Comparison of ENCODE assay signal across 10 cellular contexts in genomic region chr2:237440819-237441281, GRCh38. TPM values are rescaled to one million over a fixed set of nuclear protein-coding genes. Genes with fewer than 3 reads are reported as not detected.
DNase-seq lines count a peak whose midpoint lies in the region; ATAC-seq and TF ChIP-seq lines count a peak whose summit lies in the region.
"Had no signal": no experiment of that assay in that cellular context is flagged by ENCODE, and none has a peak within 500 bp of the region (broad histone marks: within the 10 kb centered on the region; RNA-seq: fewer than 3 reads in every experiment).

No MANE protein-coding gene starts in this region.

- CTCF ChIA-PET in AG04450 (lab: Charles Lee): interaction anchor here (1.2 to 4.2 kb wide), 5 partner anchors 10 to 71 kb away, joined by 3 to 53 read pairs (median 11); no protein-coding TSS in a partner anchor
- CTCF ChIA-PET in activated naive CD4-positive, alpha-beta T cell treated with anti-CD3 and anti-CD28 coated beads for 36 hours (lab: Charles Lee): interaction anchor here (1.0 to 1.9 kb wide), 8 partner anchors 10 to 115 kb away, joined by 3 to 16 read pairs (median 6); no protein-coding TSS in a partner anchor

- DNase-seq in AG04450 (ENCODE audit: low read depth, low spot score): no peak
- peak; percentile 83 for DNase-seq in activated naive CD4-positive, alpha-beta T cell treated with anti-CD3 and anti-CD28 coated beads for 36 hours
- no peak for DNase-seq in sigmoid colon
- no peak for DNase-seq in ureter (ENCODE audit: low spot score)
- no peak for DNase-seq in NOMO-1 treated with dmso at 0.1 percent for 144 hours (lab: John Stamatoyannopoulos, UW; ENCODE audit: unreplicated experiment)
- no peak for DNase-seq in RKO (ENCODE audit: low spot score)
- DNase-seq: NCI-H1694 treated with DMSO at 0.1 percent for 48 hours had no signal

- intact Hi-C loops in activated naive CD4-positive, alpha-beta T cell treated with anti-CD3 and anti-CD28 coated beads for 36 hours (cut with micrococcal nuclease): loop anchor here (1.0 to 5.0 kb wide), 6 partner anchors 13 to 561 kb away; no protein-coding TSS in a partner anchor
- intact Hi-C loops in sigmoid colon (cut with DNase I): no loop called here

- peaks cover 3% of the 10 kb centered on the region for H3K36me3 Mint-ChIP-seq in activated naive CD4-positive, alpha-beta T cell treated with anti-CD3 and anti-CD28 coated beads for 36 hours (ENCODE audit: low read depth)

- POLR2A ChIA-PET in AG04450 (lab: Yijun Ruan, JAX): interaction anchor here (0.6 to 1.9 kb wide), 3 partner anchors 11 to 44 kb away, joined by 3 to 15 read pairs (median 7); no protein-coding TSS in a partner anchor

- no peak overlapping the region for H3K4me3 Mint-ChIP-seq in activated naive CD4-positive, alpha-beta T cell treated with anti-CD3 and anti-CD28 coated beads for 36 hours

- no peaks in the 10 kb centered on the region for H3K36me3 ChIP-seq in sigmoid colon

- H3K9me3 Mint-ChIP-seq in activated naive CD4-positive, alpha-beta T cell treated with anti-CD3 and anti-CD28 coated beads for 36 hours: peaks cover 4% of the 10 kb centered on the region

- peaks cover 63% of the 10 kb centered on the region for H3K4me1 Mint-ChIP-seq in activated naive CD4-positive, alpha-beta T cell treated with anti-CD3 and anti-CD28 coated beads for 36 hours (ENCODE audit: low read depth)

- TF ChIP-seq CTCF in AG04450 (IDR thresholded peaks at IDR 0.05; ENCODE audit: low read depth, low read length): no peak
- TF ChIP-seq CTCF in sigmoid colon (IDR thresholded peaks at IDR 0.05): no peak

- H3K27ac Mint-ChIP-seq in activated naive CD4-positive, alpha-beta T cell treated with anti-CD3 and anti-CD28 coated beads for 36 hours: peak overlapping the region; percentile 81

- H3K27me3 ChIP-seq in AG04450 (ENCODE audit: control insufficient read depth, insufficient read depth, low read length) (no peaks in the 10 kb centered on the region), sigmoid colon (no peaks in the 10 kb centered on the region)

- ATAC-seq in GM21360 (IDR thresholded peaks at IDR 0.05; ENCODE audit: unreplicated experiment) (peak; percentile 57), GM18517 (IDR thresholded peaks at IDR 0.05; ENCODE audit: unreplicated experiment) (no peak)

- H3K27ac ChIP-seq in AG04450 (ENCODE audit: low read depth, low read length) (peak overlapping the region; percentile 34), sigmoid colon (peak overlapping the region; percentile 34 to 68 (median 50))

- H3K4me1 ChIP-seq in sigmoid colon: peaks cover 0 to 8% (median 5%) of the 10 kb centered on the region in 4 donors

- H3K9me3 ChIP-seq in AG04450 (ENCODE audit: control insufficient read depth, insufficient read depth, low read length) (peaks cover 9% of the 10 kb centered on the region), sigmoid colon (no peaks in the 10 kb centered on the region)

- no peak for TF ChIP-seq POLR2A in sigmoid colon (IDR thresholded peaks at IDR 0.05)

- no peak for TF ChIP-seq EP300 in sigmoid colon (IDR thresholded peaks at IDR 0.05)

- WGBS in sigmoid colon, 2 donors: 44 to 53% methylated on average over 2 of the region's 2 CpGs

- no peak overlapping the region for H3K4me3 ChIP-seq in AG04450 (ENCODE audit: low read depth, low read length)
- no peak overlapping the region for H3K4me3 ChIP-seq in sigmoid colon

- H3K27me3 Mint-ChIP-seq in activated naive CD4-positive, alpha-beta T cell treated with anti-CD3 and anti-CD28 coated beads for 36 hours (ENCODE audit: low read depth): no peaks in the 10 kb centered on the region

RNA-seq across cellular contexts. Expression of gene COL6A3, which starts 26.9 kb away (rescaled TPM):
- polyA plus RNA-seq in AG04450 (2011; rRNA removed) (1,384 and 2,107 TPM in 2 replicates), sigmoid colon (10 to 100 TPM in 1 of 3 donors, 1 to 10 TPM in 2; 2.8 to 66.9 (median 9.0) TPM)
- 2,516 and 3,153 TPM in 2 replicates for polyA minus RNA-seq in AG04450 (2011; rRNA and poly(A)+ RNA removed)
- 1 to 10 TPM; 2.5 to 3.0 TPM for total RNA-seq in activated naive CD4-positive, alpha-beta T cell treated with anti-CD3 and anti-CD28 coated beads for 36 hours
- total RNA-seq in sigmoid colon (100 to 1,000 TPM; 233 to 715 (median 381) TPM), ureter (197 TPM)

RNA-seq across cellular contexts. Expression of gene MLPH, which starts 46.2 kb away (rescaled TPM):
- polyA plus RNA-seq in AG04450 (2011; rRNA removed): 15.5 and 15.6 TPM in 2 replicates
- polyA minus RNA-seq in AG04450 (2011; rRNA and poly(A)+ RNA removed): 29.5 and 33.7 TPM in 2 replicates
- total RNA-seq in activated naive CD4-positive, alpha-beta T cell treated with anti-CD3 and anti-CD28 coated beads for 36 hours: not detected
- total RNA-seq in sigmoid colon: 10 to 100 TPM in 1 of 4 donors, 1 to 10 TPM in 3; 1.8 to 21.9 (median 4.6) TPM
- polyA plus RNA-seq in sigmoid colon: 10 to 100 TPM; 45.0 to 79.3 (median 56.2) TPM
- total RNA-seq in ureter: 236 TPM
- total RNA-seq: dermis microvascular lymphatic vessel endothelial cell had no signal

Comparison
In these comparisons a context has a peak if more than half of its experiments do, and no peak if none do; other contexts are left out.
1. RNA of gene COL6A3, which starts 26.9 kb away (total RNA-seq): 233 to 715 TPM in sigmoid colon and 197 TPM in ureter (single experiment); 2.5 to 3.0 TPM in activated naive CD4-positive, alpha-beta T cell treated with anti-CD3 and anti-CD28 coated beads for 36 hours; every median in the first group is over 10 times any median in the second.
2. RNA of gene MLPH, which starts 46.2 kb away (total RNA-seq): 236 TPM in ureter (single experiment); 1.8 to 21.9 TPM in sigmoid colon and not detected in activated naive CD4-positive, alpha-beta T cell treated with anti-CD3 and anti-CD28 coated beads for 36 hours; every median in the first group is over 10 times any median in the second.